ENCODE assay signal across 1 cellular context in the genomic region with DNA sequence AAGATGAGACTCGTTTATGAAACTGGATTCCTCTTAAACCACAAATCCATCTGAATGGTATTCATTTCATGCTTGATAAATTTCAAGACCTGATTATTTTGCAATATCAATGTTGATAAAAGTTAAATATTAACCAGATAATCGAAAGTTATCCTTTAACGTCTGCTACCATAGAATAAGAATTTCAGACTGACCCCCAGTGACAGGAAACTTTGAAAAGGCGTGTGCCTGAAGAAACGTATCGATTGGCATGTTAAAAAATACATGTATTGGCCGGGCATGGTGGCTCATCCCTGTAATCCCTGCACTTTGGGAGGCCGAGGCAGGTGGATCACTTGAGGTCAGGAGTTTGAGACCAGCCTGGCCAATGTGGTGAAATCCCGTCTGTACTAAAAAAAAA.
TF ChIP-seq lines count a peak whose summit lies in the region.

No MANE protein-coding gene starts in this region.

TF ChIP-seq in liver, 16 proteins besides CTCF, POLR2A, EP300 and RAD21 (continued from another document):
- TF ChIP-seq, protein P1, sequence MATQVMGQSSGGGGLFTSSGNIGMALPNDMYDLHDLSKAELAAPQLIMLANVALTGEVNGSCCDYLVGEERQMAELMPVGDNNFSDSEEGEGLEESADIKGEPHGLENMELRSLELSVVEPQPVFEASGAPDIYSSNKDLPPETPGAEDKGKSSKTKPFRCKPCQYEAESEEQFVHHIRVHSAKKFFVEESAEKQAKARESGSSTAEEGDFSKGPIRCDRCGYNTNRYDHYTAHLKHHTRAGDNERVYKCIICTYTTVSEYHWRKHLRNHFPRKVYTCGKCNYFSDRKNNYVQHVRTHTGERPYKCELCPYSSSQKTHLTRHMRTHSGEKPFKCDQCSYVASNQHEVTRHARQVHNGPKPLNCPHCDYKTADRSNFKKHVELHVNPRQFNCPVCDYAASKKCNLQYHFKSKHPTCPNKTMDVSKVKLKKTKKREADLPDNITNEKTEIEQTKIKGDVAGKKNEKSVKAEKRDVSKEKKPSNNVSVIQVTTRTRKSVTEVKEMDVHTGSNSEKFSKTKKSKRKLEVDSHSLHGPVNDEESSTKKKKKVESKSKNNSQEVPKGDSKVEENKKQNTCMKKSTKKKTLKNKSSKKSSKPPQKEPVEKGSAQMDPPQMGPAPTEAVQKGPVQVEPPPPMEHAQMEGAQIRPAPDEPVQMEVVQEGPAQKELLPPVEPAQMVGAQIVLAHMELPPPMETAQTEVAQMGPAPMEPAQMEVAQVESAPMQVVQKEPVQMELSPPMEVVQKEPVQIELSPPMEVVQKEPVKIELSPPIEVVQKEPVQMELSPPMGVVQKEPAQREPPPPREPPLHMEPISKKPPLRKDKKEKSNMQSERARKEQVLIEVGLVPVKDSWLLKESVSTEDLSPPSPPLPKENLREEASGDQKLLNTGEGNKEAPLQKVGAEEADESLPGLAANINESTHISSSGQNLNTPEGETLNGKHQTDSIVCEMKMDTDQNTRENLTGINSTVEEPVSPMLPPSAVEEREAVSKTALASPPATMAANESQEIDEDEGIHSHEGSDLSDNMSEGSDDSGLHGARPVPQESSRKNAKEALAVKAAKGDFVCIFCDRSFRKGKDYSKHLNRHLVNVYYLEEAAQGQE (IDR thresholded peaks at IDR 0.05) = no peak
- no peak for TF ChIP-seq TAF1 (conservative IDR thresholded peaks at IDR 0.05)
- TF ChIP-seq, protein P2, sequence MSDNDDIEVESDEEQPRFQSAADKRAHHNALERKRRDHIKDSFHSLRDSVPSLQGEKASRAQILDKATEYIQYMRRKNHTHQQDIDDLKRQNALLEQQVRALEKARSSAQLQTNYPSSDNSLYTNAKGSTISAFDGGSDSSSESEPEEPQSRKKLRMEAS (IDR thresholded peaks at IDR 0.05) = peak; percentile 34
TF ChIP-seq in liver: peak in this region for 11.
